31 cellular contexts compared by ENCODE assay signal in genomic region chr1:5598824-5599395, GRCh38.
DNase-seq lines count a peak whose midpoint lies in the region; ATAC-seq and TF ChIP-seq lines count a peak whose summit lies in the region.
"Had no signal": no experiment of that assay in that cellular context is flagged by ENCODE, and none has a peak within 500 bp of the region (broad histone marks: within the 10 kb centered on the region; RNA-seq: fewer than 3 reads in every experiment).

No MANE protein-coding gene starts in this region.

- DNase-seq in ELF-1 (ENCODE audit: low read depth, low spot score) (peak; percentile 17), RWPE2 (ENCODE audit: low spot score) (peak; percentile 32), hepatocyte (ENCODE audit: low spot score) (no peak), prostate gland (ENCODE audit: low spot score) (no peak), CD14-positive monocyte (ENCODE audit: low spot score) (no peak)
- no peak for DNase-seq in stimulated activated CD4-positive, alpha-beta T cell treated with anti-CD3 and anti-CD28 coated beads, Interleukin-15, amount 100 ng/mL, for 24 hours
- no peak for DNase-seq in stimulated activated naive CD8-positive, alpha-beta T cell treated with anti-CD3 and anti-CD28 coated beads, Interleukin-15, Interleukin-2, amounts not matched to agents 100 U/mL and 50 U/mL, for 24 hours
- DNase-seq: ACHN; activated CD4-positive, alpha-beta T cell treated with anti-CD3 and anti-CD28 coated beads for 4 hours; activated T-cell treated with anti-CD3 and anti-CD28 coated beads, Interleukin-2, amount 50 U/mL, for 4 hours; CD8-positive, alpha-beta memory T cell; cerebellar nuclear complex; EL; GM23248; hippocampal formation; lower lobe of right lung; mucosa of descending colon; NCI-H1048; stimulated activated CD4-positive, alpha-beta T cell treated with anti-CD3 and anti-CD28 coated beads, Interleukin-2, amount 100 ng/mL, for 24 hours; stimulated activated CD8-positive, alpha-beta memory T cell treated with anti-CD3 and anti-CD28 coated beads, Interleukin-4, amount 100 ng/mL, for 48 hours; stimulated activated naive CD8-positive, alpha-beta T cell treated with anti-CD3 and anti-CD28 coated beads, Interleukin-15, amount 100 ng/mL, for 72 hours; T1000; thyroid gland; WERI-Rb-1 had no signal

- no peak overlapping the region for H3K4me3 Mint-ChIP-seq in CD14-positive monocyte
- H3K4me3 Mint-ChIP-seq: activated T-cell treated with anti-CD3 and anti-CD28 coated beads, Interleukin-2, amount 50 U/mL, for 4 hours; B cell; brain; CD8-positive, alpha-beta memory T cell; IgD-negative memory B cell; natural killer cell treated with Interleukin-12 subunit alpha and Interleukin-12 subunit beta and Interleukin-15 and Interleukin-18, amount 100 ng/mL, for 72 hours; stimulated activated naive CD8-positive, alpha-beta T cell treated with anti-CD3 and anti-CD28 coated beads, Interleukin-15, amount 100 ng/mL, for 72 hours had no signal

- TF ChIP-seq POLR2A in prostate gland (IDR thresholded peaks at IDR 0.05): no peak

- H3K9me2 ChIP-seq in hepatocyte (replicated peaks; ENCODE audit: insufficient read depth): no peaks in the 10 kb centered on the region

- H3K4me2 ChIP-seq in hepatocyte: no peak overlapping the region

- H3K36me3 ChIP-seq in RWPE2 (ENCODE audit: low read depth): no peaks in the 10 kb centered on the region
- no peaks in the 10 kb centered on the region for H3K36me3 ChIP-seq in hepatocyte (replicated peaks; ENCODE audit: insufficient read depth, low read depth)
- H3K36me3 ChIP-seq in prostate gland: no peaks in the 10 kb centered on the region
- H3K36me3 ChIP-seq: gastroesophageal sphincter, lower lobe of right lung, ovary, thyroid gland, WERI-Rb-1 had no signal

- H3K27ac ChIP-seq in RWPE2 (ENCODE audit: poor library complexity, severe bottlenecking): no peak overlapping the region
- H3K27ac ChIP-seq in hepatocyte: peak overlapping the region; percentile 38
- H3K27ac ChIP-seq in prostate gland: peak overlapping the region; percentile 45 to 57
- H3K27ac ChIP-seq: gastroesophageal sphincter, GM23248, lower lobe of right lung, ovary, thyroid gland, WERI-Rb-1 had no signal

- H4K20me1 ChIP-seq in hepatocyte (ENCODE audit: insufficient read depth, poor library complexity, severe bottlenecking): no peaks in the 10 kb centered on the region

- 83% methylated on average over 10 of the region's 10 CpGs for WGBS in hepatocyte (ENCODE audit: low lambda C conversion rate, missing lambda C conversion rate)
- WGBS in prostate gland: 71% methylated on average over 10 of the region's 10 CpGs

- no peaks in the 10 kb centered on the region for H3K36me3 Mint-ChIP-seq in CD14-positive monocyte
- H3K36me3 Mint-ChIP-seq: brain; CD8-positive, alpha-beta memory T cell; IgD-negative memory B cell; natural killer cell treated with Interleukin-12 subunit alpha and Interleukin-12 subunit beta and Interleukin-15 and Interleukin-18, amount 100 ng/mL, for 72 hours had no signal

- no peaks in the 10 kb centered on the region for H3K9me3 ChIP-seq in RWPE2 (ENCODE audit: severe bottlenecking)
- no peaks in the 10 kb centered on the region for H3K9me3 ChIP-seq in hepatocyte (ENCODE audit: low read depth)
- H3K9me3 ChIP-seq in prostate gland: no peaks in the 10 kb centered on the region
- H3K9me3 ChIP-seq: gastroesophageal sphincter, lower lobe of right lung, mucosa of descending colon, ovary, thyroid gland had no signal

- no peaks in the 10 kb centered on the region for H3K27me3 ChIP-seq in RWPE2 (ENCODE audit: insufficient read depth, poor library complexity, severe bottlenecking)
- peaks cover 3% of the 10 kb centered on the region for H3K27me3 ChIP-seq in hepatocyte
- H3K27me3 ChIP-seq in prostate gland (replicated peaks; ENCODE audit: insufficient read depth): no peaks in the 10 kb centered on the region
- H3K27me3 ChIP-seq: ovary, thyroid gland had no signal

- TF ChIP-seq CTCF in RWPE2 (IDR thresholded peaks at IDR 0.05; ENCODE audit: poor library complexity, severe bottlenecking) (no peak), hepatocyte (IDR thresholded peaks at IDR 0.05; ENCODE audit: poor library complexity) (peak; percentile 1), prostate gland (IDR thresholded peaks at IDR 0.05) (no peak), CD14-positive monocyte (IDR thresholded peaks at IDR 0.05) (no peak)

- no peak overlapping the region for H3K27ac Mint-ChIP-seq in CD14-positive monocyte
- H3K27ac Mint-ChIP-seq: B cell; CD8-positive, alpha-beta memory T cell; IgD-negative memory B cell; natural killer cell treated with Interleukin-12 subunit alpha and Interleukin-12 subunit beta and Interleukin-15 and Interleukin-18, amount 100 ng/mL, for 72 hours had no signal

- no peaks in the 10 kb centered on the region for H3K79me2 ChIP-seq in hepatocyte

- ATAC-seq in RWPE2 (ENCODE audit: low read depth) (no peak), GM18870 (IDR thresholded peaks at IDR 0.05; ENCODE audit: unreplicated experiment) (no peak)
- no peak for ATAC-seq in stimulated activated naive CD8-positive, alpha-beta T cell treated with anti-CD3 and anti-CD28 coated beads, Interleukin-15, Interleukin-2, amounts not matched to agents 100 U/mL and 50 U/mL, for 24 hours
- ATAC-seq: activated T-cell treated with anti-CD3 and anti-CD28 coated beads, Interleukin-2, amount 50 U/mL, for 4 hours; mucosa of descending colon; stimulated activated naive CD8-positive, alpha-beta T cell treated with anti-CD3 and anti-CD28 coated beads, Interleukin-15, amount 100 ng/mL, for 72 hours had no signal

- H3K4me1 ChIP-seq in RWPE2 (ENCODE audit: insufficient read depth, poor library complexity, severe bottlenecking) (no peaks in the 10 kb centered on the region), hepatocyte (ENCODE audit: insufficient read depth) (peaks cover 19% of the 10 kb centered on the region), prostate gland (replicated peaks) (peaks cover 14% of the 10 kb centered on the region)
- H3K4me1 ChIP-seq: thyroid gland had no signal

- intact Hi-C loops in prostate gland (cut with DNase I) (no loop called here), CD14-positive monocyte (cut with micrococcal nuclease) (no loop called here)

- H3K4me3 ChIP-seq in RWPE2 (ENCODE audit: severe bottlenecking): no peak overlapping the region
- H3K4me3 ChIP-seq in hepatocyte: no peak overlapping the region
- no peak overlapping the region for H3K4me3 ChIP-seq in prostate gland
- H3K4me3 ChIP-seq: gastroesophageal sphincter, GM23248, lower lobe of right lung, mucosa of descending colon, ovary, thyroid gland had no signal

- no peaks in the 10 kb centered on the region for H3K4me1 Mint-ChIP-seq in CD14-positive monocyte
- H3K4me1 Mint-ChIP-seq: B cell; CD8-positive, alpha-beta memory T cell; IgD-negative memory B cell had no signal

- H3K9me3 Mint-ChIP-seq in CD14-positive monocyte: no peaks in the 10 kb centered on the region
- H3K9me3 Mint-ChIP-seq: activated T-cell treated with anti-CD3 and anti-CD28 coated beads, Interleukin-2, amount 50 U/mL, for 4 hours; natural killer cell treated with Interleukin-12 subunit alpha and Interleukin-12 subunit beta and Interleukin-15 and Interleukin-18, amount 100 ng/mL, for 72 hours; stimulated activated naive CD8-positive, alpha-beta T cell treated with anti-CD3 and anti-CD28 coated beads, Interleukin-15, amount 100 ng/mL, for 72 hours had no signal

- H2AFZ ChIP-seq in hepatocyte: no peak overlapping the region
- H2AFZ ChIP-seq: GM23248 had no signal

- H3K27me3 Mint-ChIP-seq in CD14-positive monocyte (ENCODE audit: low read depth in 3 of 3): peaks cover 7 to 8% (median 8%) of the 10 kb centered on the region in 3 donors
- H3K27me3 Mint-ChIP-seq: B cell had no signal

Comparison
In these comparisons a context has a peak if more than half of its experiments do, and no peak if none do; other contexts are left out.
1. DNase-seq: peak in ELF-1 (single experiment) and RWPE2 (single experiment); none in hepatocyte (single experiment), prostate gland (single experiment), stimulated activated CD4-positive, alpha-beta T cell treated with anti-CD3 and anti-CD28 coated beads, Interleukin-15, amount 100 ng/mL, for 24 hours (single experiment), CD14-positive monocyte (single experiment) and stimulated activated naive CD8-positive, alpha-beta T cell treated with anti-CD3 and anti-CD28 coated beads, Interleukin-15, Interleukin-2, amounts not matched to agents 100 U/mL and 50 U/mL, for 24 hours (single experiment).